8 cellular contexts compared by ENCODE assay signal in the genomic region with DNA sequence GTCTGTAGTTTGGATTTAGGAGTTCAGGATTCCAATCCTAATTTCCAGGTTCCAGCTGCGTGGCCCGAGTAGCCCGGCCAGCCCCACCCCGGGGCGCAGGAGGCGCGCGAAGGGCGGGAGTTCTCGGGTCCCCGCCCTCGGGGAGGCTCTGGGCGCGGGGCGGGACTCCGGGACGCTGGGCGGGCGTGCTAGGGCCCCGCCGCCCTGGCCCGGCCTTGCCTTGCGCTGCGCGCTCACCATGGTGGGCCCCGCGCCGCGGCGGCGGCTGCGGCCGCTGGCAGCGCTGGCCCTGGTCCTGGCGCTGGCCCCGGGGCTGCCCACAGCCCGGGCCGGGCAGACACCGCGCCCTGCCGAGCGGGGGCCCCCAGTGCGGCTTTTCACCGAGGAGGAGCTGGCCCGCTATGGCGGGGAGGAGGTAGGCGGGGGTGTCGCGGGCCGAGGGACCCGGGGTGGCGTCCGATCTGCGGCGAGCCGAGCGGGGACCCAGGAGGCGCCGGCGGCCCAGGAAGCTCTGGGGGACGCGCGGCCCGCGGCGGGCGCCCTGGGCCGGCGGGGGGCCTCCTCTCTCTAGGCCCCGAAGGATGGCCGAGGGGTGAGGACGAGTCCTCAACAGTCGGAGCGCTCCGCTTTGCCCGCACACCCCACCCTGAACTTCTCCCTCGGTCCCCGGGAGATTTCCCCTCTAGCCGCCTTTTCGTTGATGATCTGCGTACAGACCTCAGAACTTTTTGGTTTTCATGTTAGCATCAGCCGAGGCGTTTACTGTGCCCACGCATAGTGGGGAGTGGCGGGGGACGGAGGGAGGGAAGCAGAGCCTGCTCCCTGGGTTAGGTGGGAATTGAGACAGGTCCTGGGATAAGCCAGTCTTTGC.
A peak's percentile ranks its signal among the peaks of the same experiment; 100 is the strongest.
DNase-seq lines count a peak whose midpoint lies in the region; ATAC-seq, FAIRE-seq and TF ChIP-seq lines count a peak whose summit lies in the region.

A gene (plus strand): TSS at position 215 of the 871 bp plus-strand sequence. CDS start 24 bp downstream, at position 239.

- peak; percentile 90 for ATAC-seq in HG02970 (IDR thresholded peaks at IDR 0.05; ENCODE audit: low FRiP score, unreplicated experiment)

- H3K27ac ChIP-seq in 22Rv1 (peak within 1 kb of the TSS; percentile 26; the same call in 1 of the 2 replicates), WERI-Rb-1 (peak within 1 kb of the TSS; percentile 56)

- FAIRE-seq in GM18507 (lab: Jason Lieb, UNC) = peak; percentile 69

- TF ChIP-seq CTCF in 22Rv1 (IDR thresholded peaks at IDR 0.05) (0 out of 2 replicates have a peak, but pooled peaks have one; percentile 10), WERI-Rb-1 (IDR thresholded peaks at IDR 0.05; ENCODE audit: low read depth, low read length) (no peak), cardiac fibroblast (IDR thresholded peaks at IDR 0.05; ENCODE audit: low read depth, low read length) (no peak)

- H3K36me3 ChIP-seq in WERI-Rb-1 = no peaks in the 10 kb centered on the region; the same call in none of the 2 replicates

- DNase-seq in GM18507 (ENCODE audit: extremely low spot score, insufficient read length, low read depth) = peak; percentile 90
- peak; percentile 78 for DNase-seq in NCI-H2107 (lab: John Stamatoyannopoulos, UW)
- DNase-seq in WERI-Rb-1 = peak; percentile 76
- peak; percentile 71 to 85 for DNase-seq in cardiac fibroblast (ENCODE audit: low read depth in 2 of 2)
- peak; percentile 80 for DNase-seq in iris pigment epithelial cell (ENCODE audit: low read depth)
- peak; percentile 57 to 73 for DNase-seq in stimulated activated CD4-positive, alpha-beta T cell treated with anti-CD3 and anti-CD28 coated beads, Interleukin-12 subunit alpha, Interleukin-12 subunit beta, amount 100 ng/mL, for 24 hours (ENCODE audit: low read depth in 2 of 2)

- H3K9me3 ChIP-seq in WERI-Rb-1 (ENCODE audit: severe bottlenecking) = no peaks in the 10 kb centered on the region

- H3K4me3 ChIP-seq in WERI-Rb-1 (ENCODE audit: low read depth, low read length) = peak within 1 kb of the TSS; percentile 60
- H3K4me3 ChIP-seq in cardiac fibroblast (replicated peaks in 1 of 2; ENCODE audit: low read depth in 2 of 2, low read length in 2 of 2) = peak within 1 kb of the TSS; percentile 64 to 69

- no peaks in the 10 kb centered on the region for H3K27me3 ChIP-seq in WERI-Rb-1 (ENCODE audit: insufficient read depth, low read depth, severe bottlenecking)

Comparison
In these comparisons a context has a peak if more than half of its experiments do, and no peak if none do; other contexts are left out.
1. Peak in every context shown above with its lines: DNase-seq, ATAC-seq, H3K4me3 ChIP-seq and H3K27ac ChIP-seq.